In the genomic region with DNA sequence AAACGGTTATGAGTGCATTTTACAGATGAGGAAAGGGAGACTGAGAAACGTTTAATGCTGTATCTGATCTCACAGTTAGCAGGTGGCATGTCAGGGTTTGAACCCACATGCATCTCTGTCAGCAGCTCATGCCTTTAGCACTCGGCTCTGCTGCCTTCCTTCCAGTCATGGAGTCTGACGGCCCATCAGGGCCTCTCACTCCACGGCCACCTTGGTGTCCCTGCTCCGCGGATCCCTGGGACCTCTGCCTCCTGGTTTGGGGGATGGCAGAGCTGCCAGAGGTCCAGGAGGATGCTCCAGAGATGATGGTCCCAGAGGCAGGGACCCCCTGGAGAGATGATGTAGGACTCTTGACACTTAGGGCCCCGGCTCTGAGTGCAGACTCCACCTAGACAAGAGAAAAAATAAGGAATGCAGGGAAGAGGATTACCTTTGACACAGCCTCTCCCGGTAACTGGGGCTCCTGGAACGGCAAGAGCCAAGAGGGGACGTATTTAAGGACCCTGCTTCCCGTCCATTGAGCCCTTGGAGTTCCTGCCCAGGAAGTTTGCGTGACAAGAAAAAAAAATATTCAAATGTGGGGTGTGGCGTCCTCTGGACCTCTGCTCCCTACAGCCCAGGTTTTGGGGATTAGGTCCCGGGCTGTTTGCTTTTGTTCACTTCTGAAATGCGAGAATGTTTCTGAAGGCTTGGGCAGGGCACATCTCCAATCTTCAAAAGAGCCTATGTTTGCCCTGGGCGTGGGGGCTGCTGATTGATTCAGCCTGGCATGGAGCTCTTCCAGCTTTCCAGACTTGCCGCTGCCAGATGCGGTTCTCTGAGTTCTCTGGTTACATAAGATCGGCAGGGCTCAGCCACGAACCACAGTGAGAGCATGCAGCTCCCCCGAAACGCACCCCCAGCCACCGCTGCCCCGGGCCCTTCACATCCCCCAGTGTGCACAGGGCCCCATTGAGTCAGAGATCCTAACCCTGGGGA, we compare ENCODE assay signal across 12 cellular contexts. TPM values are rescaled to one million over a fixed set of nuclear protein-coding genes. Genes with fewer than 3 reads are reported as not detected.
DNase-seq lines count a peak whose midpoint lies in the region; ATAC-seq, FAIRE-seq and TF ChIP-seq lines count a peak whose summit lies in the region.
"Had no signal": no experiment of that assay in that cellular context is flagged by ENCODE, and none has a peak within 500 bp of the region (broad histone marks: within the 10 kb centered on the region; RNA-seq: fewer than 3 reads in every experiment).

A gene (minus strand): TSS at position 470 of the 978 bp plus-strand sequence. CDS start 3,169 bp downstream, outside the sequence.

- dilution Hi-C loops in mammary epithelial cell (cut with HindIII; ENCODE audit: low sequenced_read_pairs), result no loop called here

- H4K20me1 ChIP-seq in mammary epithelial cell (ENCODE audit: insufficient read depth, low read length) (no peaks in the 10 kb centered on the region), HepG2 (ENCODE audit: insufficient read depth, low read length) (no peaks in the 10 kb centered on the region)

- FAIRE-seq in HepG2 (lab: Jason Lieb, UNC), result peak; percentile 71

- H3K27me3 ChIP-seq in mammary epithelial cell (ENCODE audit: insufficient read depth, low read length) (no peaks in the 10 kb centered on the region), HepG2 (ENCODE audit: control insufficient read depth in 1 of 2, insufficient read depth in 2 of 2, low read length in 2 of 2) (no peaks in the 10 kb centered on the region), suprapubic skin (no peaks in the 10 kb centered on the region), gastroesophageal sphincter (no peaks in the 10 kb centered on the region)

- no peak within 1 kb of the TSS for H3K27ac ChIP-seq in mammary epithelial cell (ENCODE audit: insufficient read depth, low read depth, low read length)
- H3K27ac ChIP-seq in HepG2 (ENCODE audit: extremely low read length, insufficient read depth, low read length), result no peak within 1 kb of the TSS
- H3K27ac ChIP-seq in suprapubic skin, result peak within 1 kb of the TSS; percentile 58
- no peak within 1 kb of the TSS for H3K27ac ChIP-seq in gastroesophageal sphincter

- POLR2A ChIA-PET in HepG2 (lab: Yijun Ruan, JAX), result interaction anchor here (0.5 to 1.8 kb wide), 6 partner anchors 12 to 211 kb away, joined by 3 to 6 read pairs (median 4); a partner anchor contains a TSS

- H3K4me1 ChIP-seq in mammary epithelial cell (ENCODE audit: insufficient read depth, low read length), result peaks cover 61% of the 10 kb centered on the region
- H3K4me1 ChIP-seq in HepG2 (ENCODE audit: insufficient read depth, low read length), result peaks cover 62% of the 10 kb centered on the region
- H3K4me1 ChIP-seq in suprapubic skin, result peaks cover 71% of the 10 kb centered on the region
- peaks cover 0 to 35% (median 4%) of the 10 kb centered on the region in 3 donors for H3K4me1 ChIP-seq in gastroesophageal sphincter

- TF ChIP-seq CTCF in mammary epithelial cell (conservative IDR thresholded peaks at IDR 0.05 in 1 of 2, IDR thresholded peaks at IDR 0.05 in 1 of 2; ENCODE audit: extremely low read depth in 1 of 2, insufficient read depth in 1 of 2, low read depth in 1 of 2, low read length in 2 of 2) (no peak), HepG2 (CRISPR knock-in tag; IDR thresholded peaks at IDR 0.05) (no peak), suprapubic skin (IDR thresholded peaks at IDR 0.05) (no peak), gastroesophageal sphincter (IDR thresholded peaks at IDR 0.05) (no peak)

- no peaks in the 10 kb centered on the region for H3K79me2 ChIP-seq in mammary epithelial cell (ENCODE audit: insufficient read depth, low read length)
- H3K79me2 ChIP-seq in HepG2 (ENCODE audit: insufficient read depth, low read length), result no peaks in the 10 kb centered on the region

- DNase-seq in LHCN-M2 (ENCODE audit: low read depth) (peak; percentile 19), mammary epithelial cell (no peak), HepG2 (ENCODE audit: low spot score) (peak; percentile 82), suprapubic skin (ENCODE audit: low spot score in 2 of 2) (peak in 1 of 2 donors; percentile 62)
- DNase-seq: effector memory CD8-positive, alpha-beta T cell; HCEC 1CT; KBM-7; Right ventricle myocardium superior; stimulated activated naive B cell treated with anti-CD40 and anti-IgM and Interleukin-4, amounts not matched to agents 10 μg/mL and 1 μg/mL and 100 μg/mL, for 72 hours had no signal

- H3K4me3 ChIP-seq in mammary epithelial cell (replicated peaks in 1 of 3; ENCODE audit: insufficient read depth in 1 of 3, low read depth in 2 of 3, low read length in 3 of 3) (no peak within 1 kb of the TSS), HepG2 (replicated peaks in 1 of 3; ENCODE audit: insufficient read depth in 1 of 3, low read depth in 2 of 3, low read length in 3 of 3) (peak within 1 kb of the TSS in 2 of 3 experiments; percentile 20 to 39; a peak in 4 of 6 replicates), suprapubic skin (peak within 1 kb of the TSS; percentile 15), gastroesophageal sphincter (no peak within 1 kb of the TSS)

- H3K9ac ChIP-seq in mammary epithelial cell (ENCODE audit: insufficient read depth, low read length), result no peak within 1 kb of the TSS
- H3K9ac ChIP-seq in HepG2 (ENCODE audit: insufficient read depth, low read depth, low read length), result peak within 1 kb of the TSS; percentile 11; the same call in 1 of the 2 replicates

- H3K9me3 ChIP-seq in mammary epithelial cell (replicated peaks; ENCODE audit: insufficient read depth, low read length) (no peaks in the 10 kb centered on the region), HepG2 (ENCODE audit: low read length) (no peaks in the 10 kb centered on the region), suprapubic skin (no peaks in the 10 kb centered on the region), gastroesophageal sphincter (no peaks in the 10 kb centered on the region)

- CTCF ChIA-PET in mammary epithelial cell (lab: Charles Lee; ENCODE audit: low non-redundant PET) (interaction anchor here (0.6 kb wide), 1 partner anchor 29 kb away, joined by 8 read pairs; no protein-coding TSS in a partner anchor), HepG2 (lab: Yijun Ruan, JAX; ENCODE audit: low intra/inter-chr PET ratio, low total read pairs) (interaction anchor here (0.5 kb wide), 1 partner anchor 50 kb away, joined by 3 read pairs; no protein-coding TSS in a partner anchor)

- H3K36me3 ChIP-seq in mammary epithelial cell (ENCODE audit: insufficient read depth, low read length), result no peaks in the 10 kb centered on the region
- no peaks in the 10 kb centered on the region for H3K36me3 ChIP-seq in HepG2 (replicated peaks in 1 of 2; ENCODE audit: control insufficient read depth in 1 of 2, insufficient read depth in 2 of 2, low read length in 2 of 2)
- H3K36me3 ChIP-seq in suprapubic skin, result no peaks in the 10 kb centered on the region
- no peaks in the 10 kb centered on the region for H3K36me3 ChIP-seq in gastroesophageal sphincter

- TF ChIP-seq EP300 in HepG2 (IDR thresholded peaks at IDR 0.05; ENCODE audit: low read depth in 2 of 2, low read length in 2 of 2) (peak in 1 of 2 experiments; percentile 78; a peak in 1 of 4 replicates), HepG2 (CRISPR knock-in tag; IDR thresholded peaks at IDR 0.05; ENCODE audit: borderline replicate concordance) (peak; percentile 10; the same call in 1 of the 2 replicates), suprapubic skin (IDR thresholded peaks at IDR 0.05) (no peak), gastroesophageal sphincter (IDR thresholded peaks at IDR 0.05) (no peak)

- in situ Hi-C loops in mammary epithelial cell (cut with MboI; ENCODE audit: low sequenced_read_pairs in 2 of 2) (no loop called here), HepG2 (cut with HindIII; ENCODE audit: extremely low pct_ligation_motif_present, low pct_unique_long_range_greater_than_20kb) (no loop called here)

- H2AFZ ChIP-seq in mammary epithelial cell (ENCODE audit: low read depth, low read length), result peak within 1 kb of the TSS; percentile 66
- no peak within 1 kb of the TSS for H2AFZ ChIP-seq in HepG2 (ENCODE audit: low read length)

- intact Hi-C loops in mammary epithelial cell (cut with micrococcal nuclease), result no loop called here
- intact Hi-C loops in HepG2 (cut with micrococcal nuclease; ENCODE audit: unreplicated experiment), result no loop called here

- TF ChIP-seq RAD21 in HepG2 (CRISPR knock-in tag; IDR thresholded peaks at IDR 0.05), result no peak

- H3K4me2 ChIP-seq in mammary epithelial cell (ENCODE audit: insufficient read depth, low read depth, low read length), result peak within 1 kb of the TSS; percentile 25
- H3K4me2 ChIP-seq in HepG2 (ENCODE audit: low read depth, low read length), result peak within 1 kb of the TSS; percentile 87

- 34% methylated on average over 21 of the region's 25 CpGs for WGBS in mammary epithelial cell (ENCODE audit: low coverage, missing lambda C conversion rate)
- 12% methylated on average over 15 of the region's 25 CpGs for WGBS in HepG2 (ENCODE audit: low lambda C conversion rate)
- 28% methylated on average over 24 of the region's 25 CpGs for WGBS in suprapubic skin
- 47 to 62% methylated on average over 7 to 14 of the region's 25 CpGs for WGBS in gastroesophageal sphincter (ENCODE audit: low coverage in 1 of 2), 2 donors

- BruUV-seq in mammary epithelial cell (replicated peaks; lab: Mats Ljungman, UMichigan), result no TSS peak
- BruUV-seq in HepG2 (replicated peaks; lab: Mats Ljungman, UMichigan), result no TSS peak

- TF ChIP-seq POLR2A in HepG2 (IDR thresholded peaks at IDR 0.05; ENCODE audit: insufficient read depth in 1 of 2, low read depth in 2 of 2, low read length in 2 of 2) (no peak), suprapubic skin (IDR thresholded peaks at IDR 0.05) (no peak), gastroesophageal sphincter (IDR thresholded peaks at IDR 0.05) (no peak)

- ATAC-seq in HepG2 (peak; percentile 58), GM21786 (IDR thresholded peaks at IDR 0.05; ENCODE audit: unreplicated experiment) (no peak), gastroesophageal sphincter (no peak), GM21576 (IDR thresholded peaks at IDR 0.05; ENCODE audit: unreplicated experiment) (no peak)
- ATAC-seq: effector memory CD8-positive, alpha-beta T cell; stimulated activated naive B cell treated with anti-CD40 and anti-IgM and Interleukin-4, amounts not matched to agents 10 μg/mL and 1 μg/mL and 100 μg/mL, for 72 hours had no signal

RNA-seq across cellular contexts. Expression of the gene that starts here (rescaled TPM):
- total RNA-seq in LHCN-M2 (2014; rRNA removed), result not detected in 2 replicates
- 0.10 TPM for polyA plus RNA-seq in LHCN-M2 (2012)
- 10 to 100 TPM in 1 of 2 donors, under 1 TPM in 1; 0.49 to 21.8 TPM for total RNA-seq in mammary epithelial cell
- polyA plus RNA-seq in mammary epithelial cell, result 6.9 TPM
- 16.7 TPM for polyA minus RNA-seq in mammary epithelial cell
- total RNA-seq in HepG2 (2016; rRNA removed; fragmentation: Illumina TruSeq; extraction: Trizol), result 0.45 and 0.62 TPM in 2 replicates
- 0.18 and 0.61 TPM in 2 replicates for total RNA-seq in HepG2 (2016; cell fraction: cytosol; rRNA removed; fragmentation: Illumina TruSeq; extraction: Trizol; ENCODE audit: low read depth)
- total RNA-seq in HepG2 (2016; cell fraction: insoluble cytoplasmic fraction; rRNA removed; fragmentation: Illumina TruSeq; extraction: Trizol), result 0.50 and 0.65 TPM in 2 replicates
- total RNA-seq in HepG2 (2016; cell fraction: membrane; rRNA removed; fragmentation: Illumina TruSeq; extraction: Trizol), result 0.38 and 0.49 TPM in 2 replicates
- 0.25 and 0.50 TPM in 2 replicates for total RNA-seq in HepG2 (2016; cell fraction: nucleus; rRNA removed; fragmentation: Illumina TruSeq; extraction: Trizol)
- polyA plus RNA-seq in HepG2 (2011; rRNA removed), result 0.07 and 0.29 TPM in 2 replicates
- polyA plus RNA-seq in HepG2 (2011; cell fraction: cytosol; rRNA removed), result 0.09 TPM in 1 of 2 replicates, not detected in the other
- 0.11 and 0.19 TPM in 2 replicates for polyA plus RNA-seq in HepG2 (2011; cell fraction: nucleus; rRNA removed)
- 0.08 and 0.13 TPM in 2 replicates for polyA plus RNA-seq in HepG2 (2012)
- polyA plus RNA-seq in HepG2 (2016; cell fraction: cytosol; fragmentation: Illumina TruSeq; extraction: Trizol; ENCODE audit: low read depth), result 0.10 and 0.26 TPM in 2 replicates
- 0.56 and 0.68 TPM in 2 replicates for polyA plus RNA-seq in HepG2 (2016; cell fraction: insoluble cytoplasmic fraction; fragmentation: Illumina TruSeq; extraction: Trizol; ENCODE audit: low read depth)
- 0.30 and 0.86 TPM in 2 replicates for polyA plus RNA-seq in HepG2 (2016; cell fraction: membrane; fragmentation: Illumina TruSeq; extraction: Trizol; ENCODE audit: low read depth)
- 0.92 and 2.1 TPM in 2 replicates for polyA plus RNA-seq in HepG2 (2016; cell fraction: nucleus; fragmentation: Illumina TruSeq; extraction: Trizol; ENCODE audit: insufficient read depth, low read depth)
- polyA minus RNA-seq in HepG2 (2011; rRNA and poly(A)+ RNA removed; ENCODE audit: low replicate concordance), result 10.9 TPM in 1 of 2 replicates, not detected in the other
- not detected in 2 replicates for polyA minus RNA-seq in HepG2 (2011; cell fraction: cytosol; rRNA and poly(A)+ RNA removed)
- not detected in 2 replicates for polyA minus RNA-seq in HepG2 (2011; cell fraction: nucleus; rRNA and poly(A)+ RNA removed)
- total RNA-seq in suprapubic skin, result 100 to 1,000 TPM in 2 of 4 donors, 10 to 100 TPM in 2; 41.7 to 128 (median 83.9) TPM
- 10 to 100 TPM in 1 of 4 donors, 1 to 10 TPM in 3; 1.6 to 18.8 (median 3.1) TPM for total RNA-seq in gastroesophageal sphincter

Comparison
In these comparisons a context has a peak if more than half of its experiments do, and no peak if none do; other contexts are left out.
1. Peak in DNase-seq in LHCN-M2; RNA of the gene not detected or under 1 TPM.
2. H3K4me3 ChIP-seq: peak in HepG2 (2 of 3) and suprapubic skin (single experiment); none in mammary epithelial cell (0 of 3) and gastroesophageal sphincter (0 of 2).